Comparison of ENCODE assay signal across 1 cellular context in genomic region chr2:66568650-66569300, GRCh38.
TF ChIP-seq lines count a peak whose summit lies in the region.

No MANE protein-coding gene starts in this region.

TF ChIP-seq in HEK293, 187 proteins besides CTCF, POLR2A, EP300 and RAD21 (continued from another document):
- no peak for TF ChIP-seq ZBTB44 (tag by site-specific recombination; IDR thresholded peaks at IDR 0.05)
- TF ChIP-seq ZNF155 (tag by site-specific recombination; IDR thresholded peaks at IDR 0.05) = no peak
- TF ChIP-seq ZSCAN5A (tag by site-specific recombination; IDR thresholded peaks at IDR 0.05) = no peak
- TF ChIP-seq ZNF626 (tag by site-specific recombination; IDR thresholded peaks at IDR 0.05) = no peak
- TF ChIP-seq ZNF280D (tag by site-specific recombination; IDR thresholded peaks at IDR 0.05) = no peak
- no peak for TF ChIP-seq SETDB1 (IDR thresholded peaks at IDR 0.05; ENCODE audit: insufficient read length, low read length)
- no peak for TF ChIP-seq TSHZ1 (tag by site-specific recombination; IDR thresholded peaks at IDR 0.05; ENCODE audit: borderline replicate concordance)
- TF ChIP-seq ZNF510 (tag by site-specific recombination; IDR thresholded peaks at IDR 0.05; ENCODE audit: insufficient replicate concordance) = no peak
- no peak for TF ChIP-seq ZBTB26 (tag by site-specific recombination; optimal IDR thresholded peaks at IDR 0.05)
- no peak for TF ChIP-seq ZNF324 (tag by site-specific recombination; IDR thresholded peaks at IDR 0.05)
- TF ChIP-seq ZNF239 (tag by site-specific recombination; IDR thresholded peaks at IDR 0.05) = no peak
- no peak for TF ChIP-seq ZNF140 (tag by site-specific recombination; IDR thresholded peaks at IDR 0.05)
- no peak for TF ChIP-seq ZNF548 (tag by site-specific recombination; IDR thresholded peaks at IDR 0.05)
- TF ChIP-seq AEBP2 (tag by site-specific recombination; IDR thresholded peaks at IDR 0.05; ENCODE audit: borderline replicate concordance) = no peak
